8 cellular contexts compared by ENCODE assay signal in the genomic region with DNA sequence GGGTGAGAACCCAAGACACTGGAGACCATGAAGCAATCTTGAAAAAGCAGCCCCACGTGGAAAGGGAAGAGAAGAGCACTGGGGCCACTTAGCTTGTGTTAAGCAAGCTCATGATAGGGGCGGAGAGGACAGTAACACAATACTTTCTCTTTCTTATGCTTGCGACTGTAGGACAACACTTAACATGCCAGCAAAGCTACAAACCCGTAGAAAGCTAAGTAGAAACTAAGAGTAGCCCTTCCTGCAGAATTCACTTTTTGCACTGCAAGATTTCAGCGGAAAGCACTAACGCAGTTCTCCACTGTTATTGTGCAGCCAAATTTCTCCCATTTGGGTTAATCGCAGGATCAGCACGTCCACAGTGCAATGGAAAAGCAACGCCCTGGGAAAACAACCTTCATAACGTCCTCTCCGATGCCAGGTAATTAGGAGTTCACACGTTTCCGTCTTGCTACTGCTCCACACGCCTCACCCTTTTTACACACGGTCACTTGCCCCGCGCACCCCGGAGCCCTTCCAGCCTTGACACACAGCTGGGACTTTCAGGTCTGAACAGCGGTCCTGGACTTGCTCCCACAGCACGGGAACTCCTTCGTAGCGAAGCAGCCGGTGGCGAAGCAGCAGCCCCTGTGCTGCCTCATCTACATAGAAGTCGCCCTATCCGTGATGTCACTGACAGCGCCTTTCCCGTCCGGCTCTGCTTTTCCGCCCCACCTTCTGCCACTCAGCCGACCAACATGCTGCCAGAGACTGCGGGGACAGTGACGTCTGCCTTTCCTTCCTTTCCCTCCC.
A peak's percentile ranks its signal among the peaks of the same experiment; 100 is the strongest.
DNase-seq lines count a peak whose midpoint lies in the region; ATAC-seq, FAIRE-seq and TF ChIP-seq lines count a peak whose summit lies in the region.

No MANE protein-coding gene starts in this region.

- peak overlapping the region; percentile 96 for H3K4me3 Mint-ChIP-seq in T-helper 2 cell treated with Interferon-gamma antibody and Interleukin-4, amounts not matched to agents 5 μg/mL and 100 μg/mL, for 36 hours

- H3K9me3 Mint-ChIP-seq in T-helper 2 cell treated with Interferon-gamma antibody and Interleukin-4, amounts not matched to agents 5 μg/mL and 100 μg/mL, for 36 hours, result no peaks in the 10 kb centered on the region

- intact Hi-C loops in sciatic nerve (cut with DNase I), result no loop called here

- peaks cover 33% of the 10 kb centered on the region for H3K4me1 Mint-ChIP-seq in T-helper 2 cell treated with Interferon-gamma antibody and Interleukin-4, amounts not matched to agents 5 μg/mL and 100 μg/mL, for 36 hours (ENCODE audit: low read depth)

- FAIRE-seq in frontal cortex (lab: Jason Lieb, UNC), result no peak

- DNase-seq in GM12864 (ENCODE audit: low read depth) (peak; percentile 95), NCI-H146 (lab: John Stamatoyannopoulos, UW) (peak; percentile 18), astrocyte of the hippocampus (ENCODE audit: low read depth, low spot score) (peak; percentile 85), iPS DF 19.7 (ENCODE audit: low read depth, low spot score) (peak; percentile 96), sciatic nerve (ENCODE audit: low spot score) (peak; percentile 74), frontal cortex (ENCODE audit: low spot score in 2 of 2) (no peak)
- peak; percentile 79 for DNase-seq in T-helper 2 cell treated with Interferon-gamma antibody and Interleukin-4, amounts not matched to agents 5 μg/mL and 100 μg/mL, for 36 hours (ENCODE audit: low spot score)

- H3K27ac Mint-ChIP-seq in T-helper 2 cell treated with Interferon-gamma antibody and Interleukin-4, amounts not matched to agents 5 μg/mL and 100 μg/mL, for 36 hours, result peak overlapping the region; percentile 99

- H3K36me3 Mint-ChIP-seq in T-helper 2 cell treated with Interferon-gamma antibody and Interleukin-4, amounts not matched to agents 5 μg/mL and 100 μg/mL, for 36 hours (ENCODE audit: low read depth), result no peaks in the 10 kb centered on the region

- H3K27me3 Mint-ChIP-seq in T-helper 2 cell treated with Interferon-gamma antibody and Interleukin-4, amounts not matched to agents 5 μg/mL and 100 μg/mL, for 36 hours (ENCODE audit: low read depth), result peaks cover 45% of the 10 kb centered on the region

- TF ChIP-seq CTCF in GM12864 (IDR thresholded peaks at IDR 0.05; ENCODE audit: low read depth, low read length, missing control alignments), result peak; percentile 19

- ATAC-seq in HG02678 (IDR thresholded peaks at IDR 0.05; ENCODE audit: unreplicated experiment) (peak; percentile 69), sciatic nerve (peak; percentile 95)

- H3K4me3 ChIP-seq in GM12864 (ENCODE audit: low read depth, low read length), result peak overlapping the region; percentile 53

Comparison
In these comparisons a context has a peak if more than half of its experiments do, and no peak if none do; other contexts are left out.
1. DNase-seq: peak in GM12864 (single experiment), NCI-H146 (single experiment), T-helper 2 cell treated with Interferon-gamma antibody and Interleukin-4, amounts not matched to agents 5 μg/mL and 100 μg/mL, for 36 hours (single experiment), astrocyte of the hippocampus (single experiment), iPS DF 19.7 (single experiment) and sciatic nerve (single experiment); none in frontal cortex (0 of 2).